In genomic region chr14:60204104-60204842, GRCh38 we compare ENCODE assay signal across 10 cellular contexts. TPM values are rescaled to one million over a fixed set of nuclear protein-coding genes. Genes with fewer than 3 reads are reported as not detected.
DNase-seq lines count a peak whose midpoint lies in the region; ATAC-seq and TF ChIP-seq lines count a peak whose summit lies in the region.
"Had no signal": no experiment of that assay in that cellular context is flagged by ENCODE, and none has a peak within 500 bp of the region (broad histone marks: within the 10 kb centered on the region; RNA-seq: fewer than 3 reads in every experiment).

No MANE protein-coding gene starts in this region.

- H3K4ac ChIP-seq in H9 (ENCODE audit: low read depth, low read length) = no peak overlapping the region

- no peak overlapping the region for H3K18ac ChIP-seq in H9 (ENCODE audit: insufficient read length, low read depth, low read length)

- no peak overlapping the region for H2BK20ac ChIP-seq in H9 (ENCODE audit: low read depth, low read length, poor library complexity, severe bottlenecking)

- H3K9me3 Mint-ChIP-seq in H9 = peaks cover 2 to 8% of the 10 kb centered on the region in 2 experiments; a peak in 2 of 5 replicates
- H3K9me3 Mint-ChIP-seq in activated naive CD8-positive, alpha-beta T cell treated with anti-CD3 and anti-CD28 coated beads for 36 hours = peaks cover 11% of the 10 kb centered on the region

- H3K79me2 ChIP-seq in H9 (ENCODE audit: insufficient read depth, low read length) = no peaks in the 10 kb centered on the region

- H2BK12ac ChIP-seq in H9 (ENCODE audit: insufficient read length, low read depth, low read length) = no peak overlapping the region

- 0 out of 7 replicates have a peak, but pooled peaks cover 0 to under 1% (median 0%) of the 10 kb centered on the region in 3 experiments for H3K36me3 Mint-ChIP-seq in H9 (ENCODE audit: insufficient read depth in 1 of 3, low read depth in 3 of 3)
- peaks cover 3% of the 10 kb centered on the region for H3K36me3 Mint-ChIP-seq in activated naive CD8-positive, alpha-beta T cell treated with anti-CD3 and anti-CD28 coated beads for 36 hours

- H3K4me3 Mint-ChIP-seq in H9 = no peak overlapping the region
- no peak overlapping the region for H3K4me3 Mint-ChIP-seq in activated naive CD8-positive, alpha-beta T cell treated with anti-CD3 and anti-CD28 coated beads for 36 hours

- H4K5ac ChIP-seq in H9 (ENCODE audit: insufficient read length, low read depth, low read length) = no peak overlapping the region

- H3K4me3 ChIP-seq in HL-60 (replicated peaks; ENCODE audit: insufficient read depth, low read length) = no peak overlapping the region

- no CpG with 5 or more reads among the region's 8 CpGs for whole genome bisulfite sequencing in H9 (ENCODE audit: extremely low coverage, insufficient read length, low lambda C conversion rate)

- H3K56ac ChIP-seq in H9 (ENCODE audit: insufficient read length, low read depth, low read length) = no peak overlapping the region

- H3K4me2 ChIP-seq in H9 (ENCODE audit: insufficient read depth, insufficient read length, low read length) = no peak overlapping the region

- no peak overlapping the region for H2AFZ ChIP-seq in H9 (ENCODE audit: low read length)

- TF ChIP-seq CTCF in H9 (conservative IDR thresholded peaks at IDR 0.05) = no peak
- no peak for TF ChIP-seq CTCF in HL-60 (IDR thresholded peaks at IDR 0.05; ENCODE audit: insufficient read depth, low read length)

- no peaks in the 10 kb centered on the region for H3K79me1 ChIP-seq in H9 (ENCODE audit: insufficient read depth, low read depth, low read length, poor library complexity, severe bottlenecking)

- H4K91ac ChIP-seq in H9 (ENCODE audit: insufficient read length, low read depth, low read length) = no peak overlapping the region

- no peak overlapping the region for H4K8ac ChIP-seq in H9 (replicated peaks; ENCODE audit: insufficient read length, low read depth, low read length)

- no peak overlapping the region for H2BK120ac ChIP-seq in H9 (ENCODE audit: low read depth, low read length, poor library complexity, severe bottlenecking)

- H2BK15ac ChIP-seq in H9 (ENCODE audit: low read depth, low read length) = no peak overlapping the region

- H4K20me1 ChIP-seq in H9 (ENCODE audit: control insufficient read depth, insufficient read depth, insufficient read length) = no peaks in the 10 kb centered on the region

- H3K27me3 ChIP-seq in H9 (ENCODE audit: insufficient read depth, low read length) (no peaks in the 10 kb centered on the region), HL-60 (ENCODE audit: insufficient read depth, poor library complexity, severe bottlenecking) (no peaks in the 10 kb centered on the region)
- H3K27me3 ChIP-seq: neutrophil had no signal

- intact Hi-C loops in left colon (cut with DNase I, micrococcal nuclease) = no loop called here

- peaks cover 21 to 22% of the 10 kb centered on the region in 2 experiments for H3K4me1 Mint-ChIP-seq in H9
- H3K4me1 Mint-ChIP-seq in activated naive CD8-positive, alpha-beta T cell treated with anti-CD3 and anti-CD28 coated beads for 36 hours = peaks cover 19% of the 10 kb centered on the region

- no peak overlapping the region for H3K9ac ChIP-seq in H9 (ENCODE audit: extremely low read depth, insufficient read length, low read length)

- H3K27ac ChIP-seq in H9 (ENCODE audit: insufficient read length, low read depth, low read length) = peak overlapping the region; percentile 4
- peak overlapping the region; percentile 35 for H3K27ac ChIP-seq in HL-60 (replicated peaks)
- H3K27ac ChIP-seq: neutrophil had no signal

- no peaks in the 10 kb centered on the region for H3K27me3 Mint-ChIP-seq in H9 (ENCODE audit: low read depth)
- peaks cover 14% of the 10 kb centered on the region for H3K27me3 Mint-ChIP-seq in activated naive CD8-positive, alpha-beta T cell treated with anti-CD3 and anti-CD28 coated beads for 36 hours

- H3K23ac ChIP-seq in H9 (ENCODE audit: insufficient read length, low read depth, low read length) = no peak overlapping the region

- H2AK5ac ChIP-seq in H9 (ENCODE audit: insufficient read length, low read length) = no peak overlapping the region

- H3T11ph ChIP-seq in H9 (ENCODE audit: low read length) = no peak overlapping the region

- no peak overlapping the region for H3K14ac ChIP-seq in H9 (ENCODE audit: insufficient read depth, low read length)

- no peak for DNase-seq in H9
- peak in 1 of 2 experiments; percentile 36 for DNase-seq in HL-60 (ENCODE audit: low read depth in 1 of 2, low spot score in 1 of 2)
- peak in 1 of 2 donors; percentile 35 for DNase-seq in left colon
- DNase-seq in NCI-H1105 (lab: John Stamatoyannopoulos, UW) = no peak
- no peak for DNase-seq in activated CD4-positive, alpha-beta T cell treated with anti-CD3 and anti-CD28 coated beads, Interleukin-2, amount 50 U/mL, for 4 hours
- DNase-seq in activated naive CD8-positive, alpha-beta T cell treated with anti-CD3 and anti-CD28 coated beads for 36 hours = no peak
- DNase-seq in SIG-M5 (lab: John Stamatoyannopoulos, UW) = no peak
- DNase-seq: NCI-H82 had no signal

- peak overlapping the region; percentile 50 to 84 (median 78); a peak in 4 of 7 replicates for H3K27ac Mint-ChIP-seq in H9
- no peak overlapping the region for H3K27ac Mint-ChIP-seq in activated naive CD8-positive, alpha-beta T cell treated with anti-CD3 and anti-CD28 coated beads for 36 hours

- H3K9me3 ChIP-seq in H9 (ENCODE audit: control insufficient read depth, low read depth, low read length) = no peaks in the 10 kb centered on the region
- H3K9me3 ChIP-seq: neutrophil had no signal

- H3K23me2 ChIP-seq in H9 (ENCODE audit: insufficient read length, low read depth, low read length, poor library complexity, severe bottlenecking) = no peaks in the 10 kb centered on the region

- H3K4me1 ChIP-seq in H9 (ENCODE audit: insufficient read depth, low read length) = peaks cover 3% of the 10 kb centered on the region; the same call in 1 of the 2 replicates

- ATAC-seq in GM18909 (IDR thresholded peaks at IDR 0.05; ENCODE audit: poor library complexity, unreplicated experiment) (peak; percentile 84), left colon (peak; percentile 76)

- no peak overlapping the region for H2BK5ac ChIP-seq in H9 (ENCODE audit: insufficient read length, low read length)

RNA-seq across cellular contexts. Expression of gene DHRS7, which starts 39.1 kb away (rescaled TPM):
- total RNA-seq in H9 (2021) (25.2 and 27.7 TPM in 2 replicates), left colon (10 to 100 TPM; 80.8 to 90.9 TPM)
- total RNA-seq in activated naive CD8-positive, alpha-beta T cell treated with anti-CD3 and anti-CD28 coated beads for 36 hours = 10 to 100 TPM; 61.1 to 63.8 TPM

RNA-seq across cellular contexts. Expression of gene PPM1A, which starts 44.7 kb away (rescaled TPM):
- total RNA-seq in H9 (2021) (41.7 and 49.2 TPM in 2 replicates), left colon (100 to 1,000 TPM; 115 to 134 TPM)
- total RNA-seq in activated naive CD8-positive, alpha-beta T cell treated with anti-CD3 and anti-CD28 coated beads for 36 hours = 10 to 100 TPM; 40.5 to 47.2 TPM
